ENCODE assay signal across 8 cellular contexts in genomic region chr14:64764641-64765520, GRCh38.
DNase-seq lines count a peak whose midpoint lies in the region; ATAC-seq lines count a peak whose summit lies in the region.

No MANE protein-coding gene starts in this region.

- H3K4me1 ChIP-seq in mesendoderm (ENCODE audit: control insufficient read depth, low read depth, low read length) = peaks cover 9% of the 10 kb centered on the region

- DNase-seq in DMS53 treated with DMSO at 0.1 percent for 48 hours (lab: John Stamatoyannopoulos, UW; ENCODE audit: unreplicated experiment) = peak; percentile 31
- DNase-seq in NCI-H82 (lab: John Stamatoyannopoulos, UW) = peak; percentile 90
- DNase-seq in activated CD8-positive, alpha-beta memory T cell treated with anti-CD3 and anti-CD28 coated beads for 1 hour (ENCODE audit: extremely low read depth in 1 of 2, low read depth in 1 of 2) = peak; percentile 18 to 39
- peak; percentile 61 to 65 (median 65) for DNase-seq in effector memory CD8-positive, alpha-beta T cell
- peak; percentile 91 for DNase-seq in mesendoderm
- DNase-seq in stimulated activated CD8-positive, alpha-beta memory T cell treated with anti-CD3 and anti-CD28 coated beads, Interleukin-12 subunit alpha, Interleukin-12 subunit beta, amount 100 ng/mL, for 4 hours (ENCODE audit: low read depth) = peak; percentile 45
- no peak for DNase-seq in NCI-H2029 treated with DMSO at 0.1 percent for 48 hours (lab: John Stamatoyannopoulos, UW)

- H3K18ac ChIP-seq in mesendoderm (ENCODE audit: low read length) = no peak overlapping the region

- no peaks in the 10 kb centered on the region for H3K79me2 ChIP-seq in mesendoderm (ENCODE audit: control insufficient read depth, insufficient read depth, low read length)

- no peak overlapping the region for H2AK5ac ChIP-seq in mesendoderm (ENCODE audit: low read length)

- no peak overlapping the region for H3K4me3 ChIP-seq in mesendoderm (ENCODE audit: low read length)

- H3K23ac ChIP-seq in mesendoderm (ENCODE audit: low read length) = peak overlapping the region; percentile 57

- no peaks in the 10 kb centered on the region for H3K9me3 Mint-ChIP-seq in effector memory CD8-positive, alpha-beta T cell

- peak overlapping the region in 1 of 2 donors; percentile 51 for H3K27ac Mint-ChIP-seq in effector memory CD8-positive, alpha-beta T cell

- H3K79me1 ChIP-seq in mesendoderm (ENCODE audit: low read length) = no peaks in the 10 kb centered on the region

- WGBS in mesendoderm (ENCODE audit: extremely low coverage, insufficient coverage, low lambda C conversion rate) = no CpG with 5 or more reads among the region's 29 CpGs

- H3K4ac ChIP-seq in mesendoderm (ENCODE audit: low read depth, low read length) = no peak overlapping the region

- H3K4me3 Mint-ChIP-seq in effector memory CD8-positive, alpha-beta T cell = peak overlapping the region; percentile 54 to 69

- no peaks in the 10 kb centered on the region for H3K36me3 ChIP-seq in mesendoderm (ENCODE audit: control insufficient read depth, insufficient read depth, low read length)

- H4K8ac ChIP-seq in mesendoderm (ENCODE audit: low read depth, low read length) = no peak overlapping the region

- H3K56ac ChIP-seq in mesendoderm (ENCODE audit: low read length) = peak overlapping the region; percentile 76

- no peak overlapping the region for H2BK120ac ChIP-seq in mesendoderm (ENCODE audit: low read depth, low read length)

- H2BK5ac ChIP-seq in mesendoderm (ENCODE audit: low read length) = no peak overlapping the region

- H3K4me2 ChIP-seq in mesendoderm (ENCODE audit: low read length) = peak overlapping the region; percentile 3

- ATAC-seq in HG03025 (IDR thresholded peaks at IDR 0.05; ENCODE audit: low FRiP score, unreplicated experiment) = peak; percentile 43
- peak; percentile 80 for ATAC-seq in effector memory CD8-positive, alpha-beta T cell (replicated peaks)

- H4K5ac ChIP-seq in mesendoderm (ENCODE audit: low read length) = no peak overlapping the region

- peak overlapping the region; percentile 46 for H3K9ac ChIP-seq in mesendoderm (ENCODE audit: low read length)

- H3K27ac ChIP-seq in mesendoderm (ENCODE audit: low read depth, low read length) = no peak overlapping the region

- H2BK15ac ChIP-seq in mesendoderm (replicated peaks; ENCODE audit: low read depth) = no peak overlapping the region

- H3K27me3 ChIP-seq in mesendoderm (ENCODE audit: insufficient read depth, low read length, poor library complexity) = no peaks in the 10 kb centered on the region

- H3K4me1 Mint-ChIP-seq in effector memory CD8-positive, alpha-beta T cell (ENCODE audit: low read depth in 2 of 2) = peaks cover 27 to 46% of the 10 kb centered on the region in 2 donors

- H3K36me3 Mint-ChIP-seq in effector memory CD8-positive, alpha-beta T cell (ENCODE audit: insufficient read depth) = peaks cover 10% of the 10 kb centered on the region

- no peaks in the 10 kb centered on the region for H3K27me3 Mint-ChIP-seq in effector memory CD8-positive, alpha-beta T cell
